8 cellular contexts compared by ENCODE assay signal in the genomic region with DNA sequence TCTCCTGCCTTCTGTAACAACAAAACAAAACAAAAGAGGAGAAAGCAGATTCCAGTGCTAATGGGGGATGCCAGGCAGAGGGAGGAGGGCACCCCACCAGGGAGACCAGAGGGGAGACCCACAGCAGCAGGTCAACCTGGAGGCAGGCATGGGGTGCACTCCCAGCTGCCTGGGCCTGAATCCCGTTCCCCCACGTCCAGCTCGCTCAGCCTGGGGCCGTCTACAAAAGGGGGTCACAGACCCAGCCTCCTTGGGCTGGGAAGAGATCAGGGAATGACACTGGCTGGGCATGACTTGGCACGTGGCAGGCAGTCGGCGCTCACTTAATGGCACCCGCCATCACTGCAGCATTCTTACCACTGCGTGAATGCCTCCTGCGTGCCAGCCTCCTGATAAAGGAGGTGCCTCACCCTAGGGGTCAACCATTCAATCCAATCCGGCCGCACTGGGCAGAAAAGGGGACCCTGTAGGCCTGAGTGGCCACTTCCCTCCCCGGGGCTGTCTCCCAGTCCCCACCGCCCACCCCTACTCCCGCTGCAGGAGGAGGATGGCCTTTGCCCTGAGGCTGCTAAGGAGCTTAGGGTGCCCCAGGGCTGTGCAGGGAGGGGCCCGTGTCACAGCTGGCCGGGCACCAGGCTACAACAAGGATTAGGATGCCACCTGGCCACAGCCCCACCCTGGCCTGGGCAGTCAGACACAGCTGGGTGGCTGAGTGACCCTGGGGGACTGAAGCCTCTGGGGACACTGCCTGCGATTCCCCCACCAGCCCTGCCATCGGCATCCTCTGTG.
DNase-seq lines count a peak whose midpoint lies in the region; ATAC-seq and TF ChIP-seq lines count a peak whose summit lies in the region.

No MANE protein-coding gene starts in this region.

- H3K4me3 Mint-ChIP-seq in activated naive CD8-positive, alpha-beta T cell treated with anti-CD3 and anti-CD28 coated beads, Interleukin-2, amount 50 U/mL, for 24 hours = no peak overlapping the region
- H3K4me3 Mint-ChIP-seq in natural killer cell treated with Interleukin-12 subunit alpha and Interleukin-12 subunit beta and Interleukin-15 and Interleukin-18, amount 100 ng/mL, for 72 hours = peak overlapping the region; percentile 30

- no peak for TF ChIP-seq CTCF in coronary artery (IDR thresholded peaks at IDR 0.05)

- peak overlapping the region in 1 of 2 donors; percentile 26 for H3K27ac ChIP-seq in coronary artery

- no peak overlapping the region for H3K4me3 ChIP-seq in coronary artery

- peaks cover 43% of the 10 kb centered on the region for H3K36me3 Mint-ChIP-seq in activated naive CD8-positive, alpha-beta T cell treated with anti-CD3 and anti-CD28 coated beads, Interleukin-2, amount 50 U/mL, for 24 hours (ENCODE audit: low read depth)
- H3K36me3 Mint-ChIP-seq in natural killer cell treated with Interleukin-12 subunit alpha and Interleukin-12 subunit beta and Interleukin-15 and Interleukin-18, amount 100 ng/mL, for 72 hours = peaks cover 23% of the 10 kb centered on the region

- H3K9me3 Mint-ChIP-seq in activated naive CD8-positive, alpha-beta T cell treated with anti-CD3 and anti-CD28 coated beads, Interleukin-2, amount 50 U/mL, for 24 hours = no peaks in the 10 kb centered on the region
- H3K9me3 Mint-ChIP-seq in natural killer cell treated with Interleukin-12 subunit alpha and Interleukin-12 subunit beta and Interleukin-15 and Interleukin-18, amount 100 ng/mL, for 72 hours = no peaks in the 10 kb centered on the region

- peaks cover 45% of the 10 kb centered on the region for H3K4me1 Mint-ChIP-seq in activated naive CD8-positive, alpha-beta T cell treated with anti-CD3 and anti-CD28 coated beads, Interleukin-2, amount 50 U/mL, for 24 hours
- H3K4me1 Mint-ChIP-seq in natural killer cell treated with Interleukin-12 subunit alpha and Interleukin-12 subunit beta and Interleukin-15 and Interleukin-18, amount 100 ng/mL, for 72 hours (ENCODE audit: low read depth in 2 of 2) = peaks cover 29 to 34% of the 10 kb centered on the region in 2 donors

- no peaks in the 10 kb centered on the region for H3K27me3 Mint-ChIP-seq in activated naive CD8-positive, alpha-beta T cell treated with anti-CD3 and anti-CD28 coated beads, Interleukin-2, amount 50 U/mL, for 24 hours
- peaks cover 0 to 4% of the 10 kb centered on the region in 2 donors for H3K27me3 Mint-ChIP-seq in natural killer cell treated with Interleukin-12 subunit alpha and Interleukin-12 subunit beta and Interleukin-15 and Interleukin-18, amount 100 ng/mL, for 72 hours

- H3K27ac Mint-ChIP-seq in activated naive CD8-positive, alpha-beta T cell treated with anti-CD3 and anti-CD28 coated beads, Interleukin-2, amount 50 U/mL, for 24 hours = peak overlapping the region; percentile 31
- H3K27ac Mint-ChIP-seq in natural killer cell treated with Interleukin-12 subunit alpha and Interleukin-12 subunit beta and Interleukin-15 and Interleukin-18, amount 100 ng/mL, for 72 hours = peak overlapping the region in 1 of 2 donors; percentile 35

- no peak for DNase-seq in activated naive CD8-positive, alpha-beta T cell treated with anti-CD3 and anti-CD28 coated beads, Interleukin-2, amount 50 U/mL, for 24 hours
- DNase-seq in natural killer cell treated with Interleukin-12 subunit alpha and Interleukin-12 subunit beta and Interleukin-15 and Interleukin-18, amount 100 ng/mL, for 72 hours (ENCODE audit: low spot score) = no peak
- DNase-seq in ecto neural progenitor cell (ENCODE audit: low spot score) (no peak), coronary artery (ENCODE audit: low spot score) (no peak)

- no peak for TF ChIP-seq POLR2A in GM18505 (IDR thresholded peaks at IDR 0.05; ENCODE audit: borderline replicate concordance, extremely low read depth, insufficient read depth, insufficient read length)

- peak; percentile 20 for ATAC-seq in GM18505 (IDR thresholded peaks at IDR 0.05; ENCODE audit: unreplicated experiment)
- peak; percentile 42 for ATAC-seq in HG02759 (IDR thresholded peaks at IDR 0.05; ENCODE audit: unreplicated experiment)
- ATAC-seq in activated naive CD8-positive, alpha-beta T cell treated with anti-CD3 and anti-CD28 coated beads, Interleukin-2, amount 50 U/mL, for 24 hours = no peak
- peak; percentile 2 to 8 for ATAC-seq in natural killer cell treated with Interleukin-12 subunit alpha and Interleukin-12 subunit beta and Interleukin-15 and Interleukin-18, amount 100 ng/mL, for 72 hours
- no peak for ATAC-seq in HG03469 (IDR thresholded peaks at IDR 0.05; ENCODE audit: unreplicated experiment)
- no peak for ATAC-seq in GM18520 (IDR thresholded peaks at IDR 0.05; ENCODE audit: unreplicated experiment)

Comparison
In these comparisons a context has a peak if more than half of its experiments do, and no peak if none do; other contexts are left out.
1. ATAC-seq: peak in GM18505 (single experiment), HG02759 (single experiment) and natural killer cell treated with Interleukin-12 subunit alpha and Interleukin-12 subunit beta and Interleukin-15 and Interleukin-18, amount 100 ng/mL, for 72 hours (2 of 2); none in activated naive CD8-positive, alpha-beta T cell treated with anti-CD3 and anti-CD28 coated beads, Interleukin-2, amount 50 U/mL, for 24 hours (single experiment), HG03469 (single experiment) and GM18520 (single experiment).